Comparison of ENCODE assay signal across 1 cellular context in genomic region chr2:48240912-48241311, GRCh38.
TF ChIP-seq lines count a peak whose summit lies in the region.

No MANE protein-coding gene starts in this region.

TF ChIP-seq in H1, 55 proteins besides CTCF, POLR2A, EP300 and RAD21 (continued from another document):
- TF ChIP-seq CBX8 (IDR thresholded peaks at IDR 0.05; ENCODE audit: borderline replicate concordance, low read depth, low read length) (no peak), SRF (IDR thresholded peaks at IDR 0.05; ENCODE audit: low read depth, low read length) (no peak), ATF2 (IDR thresholded peaks at IDR 0.05; ENCODE audit: low read length) (no peak), CBX5 (IDR thresholded peaks at IDR 0.05; ENCODE audit: low read depth, low read length) (no peak)
TF ChIP-seq in H1: peak in this region for 0.
